ENCODE assay signal across 8 cellular contexts in the genomic region with DNA sequence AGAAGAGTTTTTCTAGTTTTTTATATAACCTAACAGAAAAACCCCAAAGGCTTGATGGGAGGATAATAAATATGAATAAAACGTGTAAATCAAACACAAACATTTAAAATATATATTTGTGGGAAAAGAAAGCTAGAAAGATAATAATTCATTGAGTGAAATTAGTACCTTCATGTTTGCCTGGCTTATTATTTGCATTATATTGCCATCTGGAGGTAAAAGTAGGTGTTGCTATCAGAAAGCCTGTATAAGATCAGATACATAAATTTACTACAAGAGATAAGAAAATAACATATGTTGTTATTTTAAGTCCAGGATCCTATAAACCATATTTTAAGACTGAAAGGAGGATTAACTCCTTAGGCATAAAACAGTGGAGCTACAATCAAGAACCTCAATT.
DNase-seq lines count a peak whose midpoint lies in the region; ATAC-seq, FAIRE-seq and TF ChIP-seq lines count a peak whose summit lies in the region.

No MANE protein-coding gene starts in this region.

- no peak overlapping the region for H3K4me2 ChIP-seq in GM12878 (ENCODE audit: control insufficient read depth, insufficient read depth)

- CTCF ChIA-PET in GM12878 (lab: Yijun Ruan, JAX), result interaction anchor here (1.1 to 1.6 kb wide), 6 partner anchors 9 to 1079 kb away, joined by 3 to 5 read pairs (median 4); no protein-coding TSS in a partner anchor
- CTCF ChIA-PET in CD4-positive, alpha-beta T cell (lab: Charles Lee), result no interaction called here

- 0% methylated on average over 1 of the region's 1 CpG for WGBS in GM12878 (ENCODE audit: insufficient coverage, insufficient replicate concordance, low lambda C conversion rate, missing lambda C conversion rate)

- H3K27ac Mint-ChIP-seq in mesothelial cell of epicardium, result no peak overlapping the region
- no peak overlapping the region for H3K27ac Mint-ChIP-seq in CD4-positive, alpha-beta T cell

- H3K9me3 ChIP-seq in GM12878 (replicated peaks; ENCODE audit: control insufficient read depth, insufficient read depth, low read length), result no peaks in the 10 kb centered on the region
- no peaks in the 10 kb centered on the region for H3K9me3 ChIP-seq in tibial artery
- H3K9me3 ChIP-seq in CD4-positive, alpha-beta T cell (ENCODE audit: control insufficient read depth, low read length), result no peaks in the 10 kb centered on the region

- POLR2A ChIA-PET in GM12878 (lab: Charles Lee), result no interaction called here
- POLR2A ChIA-PET in CD4-positive, alpha-beta T cell (lab: Charles Lee), result no interaction called here

- no peak for TF ChIP-seq POLR2A in GM12878 (IDR thresholded peaks at IDR 0.05; ENCODE audit: low read depth, low read length)

- BruUV-seq in GM12878 (replicated peaks; lab: Mats Ljungman, UMichigan), result no TSS peak

- H3K9ac ChIP-seq in GM12878 (ENCODE audit: control insufficient read depth, insufficient read depth, low read length), result no peak overlapping the region

- RAD21 ChIA-PET in GM12878 (lab: Charles Lee; ENCODE audit: unreplicated experiment), result no interaction called here

- peak; percentile 2 for DNase-seq in GM12865 (ENCODE audit: low read depth)
- peak; percentile 38 for DNase-seq in NAMALWA (ENCODE audit: low spot score)
- no peak for DNase-seq in GM12878 (ENCODE audit: low read depth, low spot score)
- no peak for DNase-seq in mesothelial cell of epicardium (ENCODE audit: low spot score in 2 of 2, unreplicated experiment in 2 of 2)
- DNase-seq in GM10266 (ENCODE audit: extremely low spot score), result no peak
- no peak for DNase-seq in tibial artery
- no peak for DNase-seq in CD4-positive, alpha-beta T cell

- intact Hi-C loops in GM12878 (cut with micrococcal nuclease; ENCODE audit: unreplicated experiment), result no loop called here
- intact Hi-C loops in tibial artery (cut with DNase I; ENCODE audit: low total_unique reads), result no loop called here
- intact Hi-C loops in CD4-positive, alpha-beta T cell (cut with DNase I, micrococcal nuclease), result no loop called here

- no peak overlapping the region for H3K4me3 ChIP-seq in GM12865 (ENCODE audit: low read depth, low read length)
- H3K4me3 ChIP-seq in GM12878, result no peak overlapping the region
- H3K4me3 ChIP-seq in tibial artery, result no peak overlapping the region

- no peaks in the 10 kb centered on the region for H3K36me3 ChIP-seq in GM12878 (ENCODE audit: control insufficient read depth in 2 of 2, insufficient read depth in 2 of 2, low read length in 1 of 2)
- H3K36me3 ChIP-seq in tibial artery, result no peaks in the 10 kb centered on the region

- H3K4me1 Mint-ChIP-seq in mesothelial cell of epicardium, result peaks cover 11% of the 10 kb centered on the region
- no peaks in the 10 kb centered on the region for H3K4me1 Mint-ChIP-seq in CD4-positive, alpha-beta T cell (ENCODE audit: low read depth)

- FAIRE-seq in GM12878 (lab: Jason Lieb, UNC), result no peak

- TF ChIP-seq RAD21 in GM12878 (IDR thresholded peaks at IDR 0.05; ENCODE audit: insufficient read depth, low read depth, low read length), result peak; percentile 36; the same call in 1 of the 2 replicates

- no peaks in the 10 kb centered on the region for H4K20me1 ChIP-seq in GM12878 (ENCODE audit: control insufficient read depth, insufficient read depth)

- no peak overlapping the region for H3K27ac ChIP-seq in GM12878 (ENCODE audit: control insufficient read depth, insufficient read depth)
- no peak overlapping the region for H3K27ac ChIP-seq in tibial artery
- no peak overlapping the region for H3K27ac ChIP-seq in CD4-positive, alpha-beta T cell (ENCODE audit: low read depth, low read length)

- TF ChIP-seq CTCF in GM12865 (IDR thresholded peaks at IDR 0.05; ENCODE audit: insufficient read depth, low read depth, low read length, missing control alignments) (peak; percentile 15), GM12878 (IDR thresholded peaks at IDR 0.05 in 2 of 3, conservative IDR thresholded peaks at IDR 0.05 in 1 of 3; ENCODE audit: control insufficient read depth in 2 of 3, extremely low read depth in 1 of 3, insufficient read depth in 1 of 3, low read depth in 3 of 3, low read length in 3 of 3) (peak in 2 of 3 experiments; percentile 6 to 24; a peak in 2 of 6 replicates), mesothelial cell of epicardium (IDR thresholded peaks at IDR 0.05; ENCODE audit: unreplicated experiment) (peak; percentile 48), GM10266 (IDR thresholded peaks at IDR 0.05; ENCODE audit: control insufficient read depth, insufficient read depth, low read depth, missing control alignments) (no peak), tibial artery (IDR thresholded peaks at IDR 0.05) (peak in 1 of 2 experiments; percentile 17)
- TF ChIP-seq CTCF in CD4-positive, alpha-beta T cell (IDR thresholded peaks at IDR 0.05), result no peak

- H3K9me3 Mint-ChIP-seq in mesothelial cell of epicardium, result peaks cover 4% of the 10 kb centered on the region
- H3K9me3 Mint-ChIP-seq in CD4-positive, alpha-beta T cell, result no peaks in the 10 kb centered on the region

- no peaks in the 10 kb centered on the region for H3K79me2 ChIP-seq in GM12878 (ENCODE audit: control insufficient read depth, insufficient read depth, low read length)

- TF ChIP-seq EP300 in GM12878 (IDR thresholded peaks at IDR 0.05; ENCODE audit: borderline replicate concordance in 1 of 2, control insufficient read depth in 1 of 2, low read depth in 2 of 2, low read length in 2 of 2), result no peak

- H3K4me1 ChIP-seq in GM12878 (ENCODE audit: control insufficient read depth, insufficient read depth, low read length) (no peaks in the 10 kb centered on the region), tibial artery (peaks cover 0 to 16% (median 1%) of the 10 kb centered on the region in 4 donors)

- no peaks in the 10 kb centered on the region for H3K27me3 Mint-ChIP-seq in mesothelial cell of epicardium (ENCODE audit: low read depth)
- no peaks in the 10 kb centered on the region for H3K27me3 Mint-ChIP-seq in CD4-positive, alpha-beta T cell

- SMC1A ChIA-PET in GM12878 (lab: Charles Lee; ENCODE audit: uncharacterized antibody, unreplicated experiment), result interaction anchor here (0.9 to 1.0 kb wide), 2 partner anchors 31 to 81 kb away, joined by 3 to 4 read pairs; no protein-coding TSS in a partner anchor

- no peaks in the 10 kb centered on the region for H3K36me3 Mint-ChIP-seq in mesothelial cell of epicardium
- no peaks in the 10 kb centered on the region for H3K36me3 Mint-ChIP-seq in CD4-positive, alpha-beta T cell (ENCODE audit: low read depth)

- H2AFZ ChIP-seq in GM12878 (ENCODE audit: control insufficient read depth, low read depth, low read length), result no peak overlapping the region

- no peak for ATAC-seq in GM12878
- ATAC-seq in GM18867 (IDR thresholded peaks at IDR 0.05; ENCODE audit: unreplicated experiment), result no peak
- no peak for ATAC-seq in CD4-positive, alpha-beta T cell (ENCODE audit: poor library complexity)

- no peak overlapping the region for H3K4me3 Mint-ChIP-seq in mesothelial cell of epicardium
- H3K4me3 Mint-ChIP-seq in CD4-positive, alpha-beta T cell, result no peak overlapping the region

- no peaks in the 10 kb centered on the region for H3K27me3 ChIP-seq in GM12878 (replicated peaks in 1 of 2; ENCODE audit: control insufficient read depth in 2 of 2, insufficient read depth in 2 of 2, low read length in 1 of 2)
- H3K27me3 ChIP-seq in tibial artery, result no peaks in the 10 kb centered on the region
- H3K27me3 ChIP-seq in CD4-positive, alpha-beta T cell (ENCODE audit: control insufficient read depth, insufficient read depth, low read length), result no peaks in the 10 kb centered on the region

- in situ Hi-C loops in GM12878 (cut with MboI), result no loop called here

TF ChIP-seq in GM12878, 131 proteins besides CTCF, POLR2A, EP300 and RAD21 (continues in another document):
- TF ChIP-seq HDAC2 (IDR thresholded peaks at IDR 0.05), result no peak
- TF ChIP-seq CREM (IDR thresholded peaks at IDR 0.05; ENCODE audit: low read depth), result no peak
- TF ChIP-seq YBX1 (IDR thresholded peaks at IDR 0.05), result no peak
- TF ChIP-seq, protein P1, sequence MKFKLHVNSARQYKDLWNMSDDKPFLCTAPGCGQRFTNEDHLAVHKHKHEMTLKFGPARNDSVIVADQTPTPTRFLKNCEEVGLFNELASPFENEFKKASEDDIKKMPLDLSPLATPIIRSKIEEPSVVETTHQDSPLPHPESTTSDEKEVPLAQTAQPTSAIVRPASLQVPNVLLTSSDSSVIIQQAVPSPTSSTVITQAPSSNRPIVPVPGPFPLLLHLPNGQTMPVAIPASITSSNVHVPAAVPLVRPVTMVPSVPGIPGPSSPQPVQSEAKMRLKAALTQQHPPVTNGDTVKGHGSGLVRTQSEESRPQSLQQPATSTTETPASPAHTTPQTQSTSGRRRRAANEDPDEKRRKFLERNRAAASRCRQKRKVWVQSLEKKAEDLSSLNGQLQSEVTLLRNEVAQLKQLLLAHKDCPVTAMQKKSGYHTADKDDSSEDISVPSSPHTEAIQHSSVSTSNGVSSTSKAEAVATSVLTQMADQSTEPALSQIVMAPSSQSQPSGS (IDR thresholded peaks at IDR 0.05; ENCODE audit: low read length), result no peak
- TF ChIP-seq, protein P2, sequence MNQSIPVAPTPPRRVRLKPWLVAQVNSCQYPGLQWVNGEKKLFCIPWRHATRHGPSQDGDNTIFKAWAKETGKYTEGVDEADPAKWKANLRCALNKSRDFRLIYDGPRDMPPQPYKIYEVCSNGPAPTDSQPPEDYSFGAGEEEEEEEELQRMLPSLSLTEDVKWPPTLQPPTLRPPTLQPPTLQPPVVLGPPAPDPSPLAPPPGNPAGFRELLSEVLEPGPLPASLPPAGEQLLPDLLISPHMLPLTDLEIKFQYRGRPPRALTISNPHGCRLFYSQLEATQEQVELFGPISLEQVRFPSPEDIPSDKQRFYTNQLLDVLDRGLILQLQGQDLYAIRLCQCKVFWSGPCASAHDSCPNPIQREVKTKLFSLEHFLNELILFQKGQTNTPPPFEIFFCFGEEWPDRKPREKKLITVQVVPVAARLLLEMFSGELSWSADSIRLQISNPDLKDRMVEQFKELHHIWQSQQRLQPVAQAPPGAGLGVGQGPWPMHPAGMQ (IDR thresholded peaks at IDR 0.05; ENCODE audit: borderline replicate concordance), result no peak
- TF ChIP-seq STAT3 (IDR thresholded peaks at IDR 0.05; ENCODE audit: low read depth, low read length), result no peak
- no peak for TF ChIP-seq ZNF384 (IDR thresholded peaks at IDR 0.05; ENCODE audit: borderline replicate concordance, low read depth, low read length)
- TF ChIP-seq MEF2A (IDR thresholded peaks at IDR 0.05; ENCODE audit: insufficient read depth, low read depth, low read length), result no peak
- no peak for TF ChIP-seq MYB (IDR thresholded peaks at IDR 0.05; ENCODE audit: borderline replicate concordance, low read depth, low read length)
- TF ChIP-seq NBN (IDR thresholded peaks at IDR 0.05), result no peak
- TF ChIP-seq ZBED1 (IDR thresholded peaks at IDR 0.05; ENCODE audit: borderline replicate concordance), result no peak

Comparison
In these comparisons a context has a peak if more than half of its experiments do, and no peak if none do; other contexts are left out.
1. DNase-seq: peak in GM12865 (single experiment) and NAMALWA (single experiment); none in GM12878 (single experiment), mesothelial cell of epicardium (0 of 2), GM10266 (single experiment), tibial artery (0 of 2) and CD4-positive, alpha-beta T cell (0 of 10).
2. CTCF ChIP-seq: peak in GM12865 (single experiment), GM12878 (2 of 3) and mesothelial cell of epicardium (single experiment); none in GM10266 (single experiment) and CD4-positive, alpha-beta T cell (single experiment).